ENCODE assay signal across 1 cellular context in genomic region chr7:76225379-76225778, GRCh38.
TF ChIP-seq lines count a peak whose summit lies in the region.

No MANE protein-coding gene starts in this region.

TF ChIP-seq in WTC11, 78 proteins besides CTCF, POLR2A, EP300 and RAD21 (continued from another document and continues in another):
- TF ChIP-seq ARID4B (CRISPR knock-in tag; IDR thresholded peaks at IDR 0.05; ENCODE audit: borderline replicate concordance) (peak; percentile 63; the same call in 1 of the 2 replicates), SMAD4 (CRISPR knock-in tag; IDR thresholded peaks at IDR 0.05) (0 out of 2 replicates have a peak, but pooled peaks have one; percentile 32), AFF4 (CRISPR knock-in tag; IDR thresholded peaks at IDR 0.05; ENCODE audit: borderline replicate concordance) (no peak), KAT7 (CRISPR knock-in tag; IDR thresholded peaks at IDR 0.05; ENCODE audit: borderline replicate concordance) (no peak), GTF2I (CRISPR knock-in tag; conservative IDR thresholded peaks at IDR 0.05) (no peak), FOXK1 (CRISPR knock-in tag; IDR thresholded peaks at IDR 0.05) (peak; percentile 75), PRRX2 (CRISPR knock-in tag; IDR thresholded peaks at IDR 0.05) (no peak), SMAD3 (CRISPR knock-in tag; IDR thresholded peaks at IDR 0.05; ENCODE audit: borderline replicate concordance) (no peak; the same call in 1 of the 2 replicates), NFYB (CRISPR knock-in tag; conservative IDR thresholded peaks at IDR 0.05; ENCODE audit: low read depth) (no peak), SP1 (CRISPR knock-in tag; conservative IDR thresholded peaks at IDR 0.05) (no peak), ELF4 (CRISPR knock-in tag; IDR thresholded peaks at IDR 0.05; ENCODE audit: low read depth) (no peak), IRF2 (CRISPR knock-in tag; IDR thresholded peaks at IDR 0.05; ENCODE audit: borderline replicate concordance, low read depth) (no peak), TCF7 (CRISPR knock-in tag; IDR thresholded peaks at IDR 0.05; ENCODE audit: low read depth) (no peak), CREB1 (CRISPR knock-in tag; IDR thresholded peaks at IDR 0.05) (no peak), ZNF512 (CRISPR knock-in tag; IDR thresholded peaks at IDR 0.05; ENCODE audit: borderline replicate concordance) (no peak), ZNF281 (CRISPR knock-in tag; IDR thresholded peaks at IDR 0.05) (0 out of 2 replicates have a peak, but pooled peaks have one; percentile 36), AR (CRISPR knock-in tag; IDR thresholded peaks at IDR 0.05) (no peak), MYBL2 (CRISPR knock-in tag; IDR thresholded peaks at IDR 0.05) (no peak), ZNF232 (CRISPR knock-in tag; IDR thresholded peaks at IDR 0.05) (no peak), OVOL2 (CRISPR knock-in tag; IDR thresholded peaks at IDR 0.05; ENCODE audit: borderline replicate concordance) (no peak), STAT6 (CRISPR knock-in tag; conservative IDR thresholded peaks at IDR 0.05; ENCODE audit: low read depth) (no peak), GABPB1 (CRISPR knock-in tag; IDR thresholded peaks at IDR 0.05) (no peak), CREM (CRISPR knock-in tag; IDR thresholded peaks at IDR 0.05) (0 out of 2 replicates have a peak, but pooled peaks have one; percentile 32), IRF1 (CRISPR knock-in tag; IDR thresholded peaks at IDR 0.05) (0 out of 2 replicates have a peak, but pooled peaks have one; percentile 64), MLX (CRISPR knock-in tag; IDR thresholded peaks at IDR 0.05) (no peak), USF1 (CRISPR knock-in tag; IDR thresholded peaks at IDR 0.05) (peak; percentile 25; the same call in 1 of the 2 replicates), ZNF121 (CRISPR knock-in tag; IDR thresholded peaks at IDR 0.05) (no peak), ZMAT4 (CRISPR knock-in tag; IDR thresholded peaks at IDR 0.05) (no peak), ESRRA (CRISPR knock-in tag; IDR thresholded peaks at IDR 0.05; ENCODE audit: borderline replicate concordance) (no peak), FOXJ3 (CRISPR knock-in tag; IDR thresholded peaks at IDR 0.05; ENCODE audit: borderline replicate concordance) (no peak), E2F1 (CRISPR knock-in tag; IDR thresholded peaks at IDR 0.05) (0 out of 2 replicates have a peak, but pooled peaks have one; percentile 50)
